Comparison of ENCODE assay signal across 29 cellular contexts in genomic region chr1:209012443-209013196, GRCh38.
DNase-seq lines count a peak whose midpoint lies in the region; FAIRE-seq and TF ChIP-seq lines count a peak whose summit lies in the region.
"Had no signal": no experiment of that assay in that cellular context is flagged by ENCODE, and none has a peak within 500 bp of the region (broad histone marks: within the 10 kb centered on the region; RNA-seq: fewer than 3 reads in every experiment).

No MANE protein-coding gene starts in this region.

- no peaks in the 10 kb centered on the region for H3K4me1 ChIP-seq in small intestine (ENCODE audit: control insufficient read depth in 2 of 2, insufficient read depth in 1 of 2, low read depth in 1 of 2, low read length in 1 of 2)
- H3K4me1 ChIP-seq: upper lobe of left lung had no signal

- H3K36me3 ChIP-seq in small intestine (ENCODE audit: control insufficient read depth in 2 of 2, insufficient read depth in 2 of 2, low read length in 2 of 2), result no peaks in the 10 kb centered on the region
- H3K36me3 ChIP-seq: upper lobe of left lung had no signal

- H3K27me3 Mint-ChIP-seq in CD14-positive monocyte (ENCODE audit: low read depth in 3 of 3), result no peaks in the 10 kb centered on the region
- H3K27me3 Mint-ChIP-seq: central memory CD8-positive, alpha-beta T cell had no signal

- no peak for TF ChIP-seq CTCF in CD14-positive monocyte (IDR thresholded peaks at IDR 0.05)

- H3K27ac Mint-ChIP-seq in CD14-positive monocyte, result no peak overlapping the region
- H3K27ac Mint-ChIP-seq: activated CD8-positive, alpha-beta T cell treated with anti-CD3 and anti-CD28 coated beads, Interleukin-2, amount 10 ng/mL, durations not matched to agents 7 days and 5 days; activated naive CD8-positive, alpha-beta T cell treated with anti-CD3 and anti-CD28 coated beads for 36 hours; CD8-positive, alpha-beta memory T cell; H9; memory B cell had no signal

- no peaks in the 10 kb centered on the region for H3K27me3 ChIP-seq in small intestine (ENCODE audit: control insufficient read depth in 2 of 2, insufficient read depth in 2 of 2, low read length in 2 of 2)
- H3K27me3 ChIP-seq: dorsolateral prefrontal cortex, upper lobe of left lung had no signal

- H3K4me3 Mint-ChIP-seq in CD14-positive monocyte, result no peak overlapping the region
- H3K4me3 Mint-ChIP-seq: activated CD8-positive, alpha-beta T cell treated with anti-CD3 and anti-CD28 coated beads, Interleukin-2, amount 10 ng/mL, durations not matched to agents 7 days and 5 days; activated naive CD8-positive, alpha-beta T cell treated with anti-CD3 and anti-CD28 coated beads for 36 hours; CD8-positive, alpha-beta memory T cell; central memory CD8-positive, alpha-beta T cell; H9; memory B cell had no signal

- H3K27ac ChIP-seq in small intestine (ENCODE audit: low read depth in 1 of 2, low read length in 1 of 2), result no peak overlapping the region
- H3K27ac ChIP-seq: dorsolateral prefrontal cortex, KMS-11, skin epidermis, upper lobe of left lung had no signal

- no peaks in the 10 kb centered on the region for H3K9me3 ChIP-seq in small intestine (ENCODE audit: control insufficient read depth, low read depth)
- H3K9me3 ChIP-seq: upper lobe of left lung had no signal

- peaks cover 0 to 5% (median 1%) of the 10 kb centered on the region in 7 donors for H3K9me3 Mint-ChIP-seq in CD14-positive monocyte
- H3K9me3 Mint-ChIP-seq: activated naive CD8-positive, alpha-beta T cell treated with anti-CD3 and anti-CD28 coated beads for 36 hours; central memory CD8-positive, alpha-beta T cell had no signal

- FAIRE-seq in small intestine (lab: Jason Lieb, UNC), result no peak
- FAIRE-seq: endothelial cell of umbilical vein, GM12878, RCC 7860 had no signal

- DNase-seq in NCI-H2196 (lab: John Stamatoyannopoulos, UW; ENCODE audit: unreplicated experiment) (peak; percentile 33), NCI-H2196 treated with DMSO at 0.1 percent for 48 hours (lab: John Stamatoyannopoulos, UW; ENCODE audit: unreplicated experiment) (no peak), NCI-H2029 treated with DMSO at 0.1 percent for 48 hours (lab: John Stamatoyannopoulos, UW) (peak; percentile 67), SK-N-DZ (ENCODE audit: low spot score) (peak; percentile 6), small intestine (peak; percentile 24), AG08396 (ENCODE audit: low spot score) (no peak), H4 (ENCODE audit: low spot score) (no peak), CD14-positive monocyte (ENCODE audit: low spot score) (no peak)
- DNase-seq: activated CD4-positive, alpha-beta T cell treated with anti-CD3 and anti-CD28 coated beads for 1 hour; activated CD8-positive, alpha-beta T cell treated with anti-CD3 and anti-CD28 coated beads, Interleukin-2, amount 10 ng/mL, durations not matched to agents 7 days and 5 days; activated effector memory CD4-positive, alpha-beta T cell treated with Interleukin-2 at 50 U/mL for 16 hours; activated naive CD8-positive, alpha-beta T cell treated with anti-CD3 and anti-CD28 coated beads for 36 hours; activated T-cell treated with anti-CD3 and anti-CD28 coated beads for 4 hours; AML-193; CD8-positive, alpha-beta memory T cell; DND-41; dorsolateral prefrontal cortex; H9; left cardiac atrium; NCI-H2171 treated with DMSO at 0.1 percent for 48 hours; stimulated activated CD4-positive, alpha-beta T cell treated with anti-CD3 and anti-CD28 coated beads, Interleukin-1b, Interleukin-23, amount 100 ng/mL, for 48 hours had no signal

- H3K36me3 Mint-ChIP-seq in CD14-positive monocyte, result no peaks in the 10 kb centered on the region
- H3K36me3 Mint-ChIP-seq: activated naive CD8-positive, alpha-beta T cell treated with anti-CD3 and anti-CD28 coated beads for 36 hours; CD8-positive, alpha-beta memory T cell; memory B cell had no signal

- intact Hi-C loops in CD14-positive monocyte (cut with micrococcal nuclease), result no loop called here

- no peak overlapping the region for H3K4me3 ChIP-seq in small intestine (ENCODE audit: low read depth in 1 of 2, low read length in 2 of 2)
- H3K4me3 ChIP-seq: dorsolateral prefrontal cortex, GM12878, skin epidermis, upper lobe of left lung had no signal

- 33 to 65% (median 50%) methylated on average over 6 of the region's 6 CpGs for WGBS in small intestine, 3 donors

- H3K4me1 Mint-ChIP-seq in CD14-positive monocyte, result no peaks in the 10 kb centered on the region
- H3K4me1 Mint-ChIP-seq: activated naive CD8-positive, alpha-beta T cell treated with anti-CD3 and anti-CD28 coated beads for 36 hours; CD8-positive, alpha-beta memory T cell; central memory CD8-positive, alpha-beta T cell; H9; memory B cell had no signal

Comparison
In these comparisons a context has a peak if more than half of its experiments do, and no peak if none do; other contexts are left out.
1. DNase-seq: peak in NCI-H2196 (single experiment), NCI-H2029 treated with DMSO at 0.1 percent for 48 hours (single experiment), SK-N-DZ (single experiment) and small intestine (single experiment); none in NCI-H2196 treated with DMSO at 0.1 percent for 48 hours (single experiment), AG08396 (single experiment), H4 (single experiment) and CD14-positive monocyte (single experiment).